ENCODE assay signal across 12 cellular contexts in genomic region chr6:37033255-37033654, GRCh38. TPM values are rescaled to one million over a fixed set of nuclear protein-coding genes. Genes with fewer than 3 reads are reported as not detected.
DNase-seq lines count a peak whose midpoint lies in the region; ATAC-seq and TF ChIP-seq lines count a peak whose summit lies in the region.
"Had no signal": no experiment of that assay in that cellular context is flagged by ENCODE, and none has a peak within 500 bp of the region (broad histone marks: within the 10 kb centered on the region; RNA-seq: fewer than 3 reads in every experiment).

No MANE protein-coding gene starts in this region.

- no peaks in the 10 kb centered on the region for H3K4me1 ChIP-seq in uterus

- no peaks in the 10 kb centered on the region for H3K27me3 ChIP-seq in uterus

- no peak overlapping the region for H3K27ac ChIP-seq in uterus
- H3K27ac ChIP-seq: C4-2B had no signal

- no peak for TF ChIP-seq CTCF in CD14-positive monocyte (IDR thresholded peaks at IDR 0.05)
- no peak for TF ChIP-seq CTCF in uterus (IDR thresholded peaks at IDR 0.05)

- peaks cover 0 to 3% of the 10 kb centered on the region in 2 donors for H3K9me3 ChIP-seq in uterus

- intact Hi-C loops in CD14-positive monocyte (cut with micrococcal nuclease) = no loop called here
- intact Hi-C loops in uterus (cut with DNase I; ENCODE audit: low total_unique reads) = no loop called here

- H3K36me3 Mint-ChIP-seq in CD14-positive monocyte (peaks cover 65 to 85% of the 10 kb centered on the region in 2 donors), memory B cell (peaks cover 41% of the 10 kb centered on the region)
- H3K36me3 Mint-ChIP-seq in activated CD8-positive, alpha-beta memory T cell treated with anti-CD3 and anti-CD28 coated beads, Interleukin-2, amount 10 ng/mL, durations not matched to agents 7 days and 5 days = peaks cover 35% of the 10 kb centered on the region

- ATAC-seq in GM21423 (IDR thresholded peaks at IDR 0.05; ENCODE audit: unreplicated experiment) (peak; percentile 48), memory B cell (ENCODE audit: low read depth) (peak; percentile 43), HG03097 (IDR thresholded peaks at IDR 0.05; ENCODE audit: low FRiP score, unreplicated experiment) (no peak)
- peak; percentile 80 for ATAC-seq in activated CD8-positive, alpha-beta memory T cell treated with anti-CD3 and anti-CD28 coated beads, Interleukin-2, amount 10 ng/mL, durations not matched to agents 7 days and 5 days

- H3K4me3 Mint-ChIP-seq in CD14-positive monocyte (no peak overlapping the region), memory B cell (no peak overlapping the region)
- H3K4me3 Mint-ChIP-seq in activated CD8-positive, alpha-beta memory T cell treated with anti-CD3 and anti-CD28 coated beads, Interleukin-2, amount 10 ng/mL, durations not matched to agents 7 days and 5 days = no peak overlapping the region

- POLR2A ChIA-PET in HEK293T (lab: Yijun Ruan, JAX) = no interaction called here

- H3K9me3 Mint-ChIP-seq in CD14-positive monocyte = peaks cover 1 to 6% (median 4%) of the 10 kb centered on the region in 7 donors
- peaks cover 5% of the 10 kb centered on the region for H3K9me3 Mint-ChIP-seq in activated CD8-positive, alpha-beta memory T cell treated with anti-CD3 and anti-CD28 coated beads, Interleukin-2, amount 10 ng/mL, durations not matched to agents 7 days and 5 days (ENCODE audit: low read depth)
- H3K9me3 Mint-ChIP-seq in memory B cell = peaks cover 3% of the 10 kb centered on the region

- H3K36me3 ChIP-seq in uterus = no peaks in the 10 kb centered on the region

- H3K27ac Mint-ChIP-seq in CD14-positive monocyte (peak overlapping the region; percentile 85 to 93 (median 90)), memory B cell (peak overlapping the region; percentile 90)
- peak overlapping the region; percentile 80 for H3K27ac Mint-ChIP-seq in activated CD8-positive, alpha-beta memory T cell treated with anti-CD3 and anti-CD28 coated beads, Interleukin-2, amount 10 ng/mL, durations not matched to agents 7 days and 5 days

- CTCF ChIA-PET in activated CD8-positive, alpha-beta memory T cell treated with anti-CD3 and anti-CD28 coated beads, Interleukin-2, amount 10 ng/mL, durations not matched to agents 7 days and 5 days (lab: Charles Lee) = interaction anchor here (19.6 to 32.5 kb wide), 4 partner anchors 8 to 174 kb away, joined by 424 to 899 read pairs (median 610); partner anchors contain the start of gene PIM1
- CTCF ChIA-PET in HEK293T (lab: Yijun Ruan, JAX) = interaction anchor here (0.6 to 1.5 kb wide), 2 partner anchors 12 to 177 kb away, joined by 3 to 4 read pairs; no protein-coding TSS in a partner anchor

- H3K27me3 Mint-ChIP-seq in CD14-positive monocyte (ENCODE audit: low read depth in 3 of 3) (peaks cover 0 to 4% (median 1%) of the 10 kb centered on the region in 3 donors), memory B cell (no peaks in the 10 kb centered on the region)
- H3K27me3 Mint-ChIP-seq in activated CD8-positive, alpha-beta memory T cell treated with anti-CD3 and anti-CD28 coated beads, Interleukin-2, amount 10 ng/mL, durations not matched to agents 7 days and 5 days = no peaks in the 10 kb centered on the region

- H3K4me1 Mint-ChIP-seq in CD14-positive monocyte (peaks cover 28% of the 10 kb centered on the region), memory B cell (peaks cover 19% of the 10 kb centered on the region)
- peaks cover 61% of the 10 kb centered on the region for H3K4me1 Mint-ChIP-seq in activated CD8-positive, alpha-beta memory T cell treated with anti-CD3 and anti-CD28 coated beads, Interleukin-2, amount 10 ng/mL, durations not matched to agents 7 days and 5 days

- no peak for TF ChIP-seq POLR2A in uterus (IDR thresholded peaks at IDR 0.05)

- no peak overlapping the region for H3K4me3 ChIP-seq in uterus

- DNase-seq in CD14-positive monocyte (ENCODE audit: low spot score) (peak; percentile 71), memory B cell (ENCODE audit: low spot score in 2 of 2) (no peak), RPMI8226 (no peak), HEK293T (ENCODE audit: extremely low spot score) (no peak), uterus (no peak)
- DNase-seq in activated CD8-positive, alpha-beta memory T cell treated with anti-CD3 and anti-CD28 coated beads, Interleukin-2, amount 10 ng/mL, durations not matched to agents 7 days and 5 days = peak; percentile 65
- DNase-seq: NCI-H2227 treated with DMSO at 0.1 percent for 48 hours, Right ventricle myocardium superior had no signal

TF ChIP-seq in HEK293T, 16 proteins besides CTCF, POLR2A, EP300 and RAD21:
- TF ChIP-seq FOXK2 (IDR thresholded peaks at IDR 0.05) (no peak), ARNT (IDR thresholded peaks at IDR 0.05) (no peak), FOXM1 (IDR thresholded peaks at IDR 0.05; ENCODE audit: borderline replicate concordance) (no peak), L3MBTL2 (conservative IDR thresholded peaks at IDR 0.05) (no peak), TARDBP (IDR thresholded peaks at IDR 0.05) (no peak), FOXA1 (IDR thresholded peaks at IDR 0.05) (no peak), LEF1 (IDR thresholded peaks at IDR 0.05; ENCODE audit: borderline replicate concordance) (no peak), HDGF (IDR thresholded peaks at IDR 0.05; ENCODE audit: borderline replicate concordance) (no peak), NFRKB (IDR thresholded peaks at IDR 0.05) (no peak), CTBP1 (IDR thresholded peaks at IDR 0.05; ENCODE audit: borderline replicate concordance) (no peak), ZNF384 (IDR thresholded peaks at IDR 0.05) (no peak), ELF4 (IDR thresholded peaks at IDR 0.05) (no peak), PKNOX1 (IDR thresholded peaks at IDR 0.05) (no peak), BHLHE40 (IDR thresholded peaks at IDR 0.05; ENCODE audit: borderline replicate concordance) (no peak), SUZ12 (IDR thresholded peaks at IDR 0.05) (no peak), SP1 (IDR thresholded peaks at IDR 0.05) (no peak)

RNA-seq across cellular contexts. Expression of gene FGD2, which starts 27.8 kb away (rescaled TPM):
- 10 to 100 TPM; 25.3 to 50.0 TPM for polyA plus RNA-seq in CD14-positive monocyte
- 10 to 100 TPM; 15.6 to 26.3 TPM for total RNA-seq in activated CD8-positive, alpha-beta memory T cell treated with anti-CD3 and anti-CD28 coated beads, Interleukin-2, amount 10 ng/mL, durations not matched to agents 7 days and 5 days
- 10 to 100 TPM in 3 of 4 donors, under 1 TPM in 1; 0.51 to 27.6 (median 11.5) TPM for total RNA-seq in uterus
- total RNA-seq: osteocyte had no signal

RNA-seq across cellular contexts. Expression of gene MTCH1, which starts 47.3 kb away (rescaled TPM):
- polyA plus RNA-seq in CD14-positive monocyte = 100 to 1,000 TPM; 111 to 118 TPM
- total RNA-seq in activated CD8-positive, alpha-beta memory T cell treated with anti-CD3 and anti-CD28 coated beads, Interleukin-2, amount 10 ng/mL, durations not matched to agents 7 days and 5 days = 100 to 1,000 TPM; 125 to 167 TPM
- total RNA-seq in uterus = 100 to 1,000 TPM; 111 to 172 (median 146) TPM

Comparison
In these comparisons a context has a peak if more than half of its experiments do, and no peak if none do; other contexts are left out.
1. DNase-seq: peak in CD14-positive monocyte (single experiment) and activated CD8-positive, alpha-beta memory T cell treated with anti-CD3 and anti-CD28 coated beads, Interleukin-2, amount 10 ng/mL, durations not matched to agents 7 days and 5 days (single experiment); none in memory B cell (0 of 2), RPMI8226 (single experiment), HEK293T (single experiment) and uterus (0 of 2).
2. Peak in every context shown above with its lines, with median percentiles within 50 percentile points of each other: H3K27ac Mint-ChIP-seq.